ENCODE assay signal across 29 cellular contexts in the genomic region with DNA sequence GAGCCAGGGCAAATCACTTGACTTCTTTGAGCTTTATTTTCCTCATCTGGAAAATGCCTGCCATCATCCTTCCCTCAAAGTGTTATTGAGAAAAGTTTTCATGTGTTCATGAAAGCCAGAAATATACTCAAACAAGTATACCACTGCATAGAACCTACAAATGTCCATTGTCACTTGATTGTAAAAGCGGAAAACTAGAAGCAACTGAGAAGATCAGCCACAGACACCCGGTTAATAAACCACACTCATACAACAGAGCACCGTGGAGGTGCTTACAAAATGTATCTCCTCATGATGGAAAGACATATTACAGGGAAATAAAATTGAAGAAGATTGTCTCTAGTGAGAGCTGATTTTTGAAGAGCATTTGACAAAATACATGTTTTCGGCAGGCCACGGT.
"Had no signal": no experiment of that assay in that cellular context is flagged by ENCODE, and none has a peak within 500 bp of the region (broad histone marks: within the 10 kb centered on the region; RNA-seq: fewer than 3 reads in every experiment).

No MANE protein-coding gene starts in this region.

- H3K4me3 Mint-ChIP-seq: activated CD4-positive, alpha-beta memory T cell treated with anti-CD3 and anti-CD28 coated beads, Interleukin-2, amount 10 ng/mL, durations not matched to agents 7 days and 5 days; activated CD4-positive, alpha-beta T cell treated with anti-CD3 and anti-CD28 coated beads for 36 hours; activated CD4-positive, alpha-beta T cell treated with anti-CD3 and anti-CD28 coated beads, Interleukin-2, amount 10 ng/mL, durations not matched to agents 24 days and 14 days; activated naive CD4-positive, alpha-beta T cell treated with anti-CD3 and anti-CD28 coated beads, Interleukin-2, amount 10 ng/mL, durations not matched to agents 7 days and 5 days; activated naive CD8-positive, alpha-beta T cell treated with anti-CD3 and anti-CD28 coated beads, Interleukin-2, amount 10 ng/mL, durations not matched to agents 7 days and 5 days; activated T-cell treated with anti-CD3 and anti-CD28 coated beads, Interleukin-2, amount 50 U/mL, for 24 hours; activated T-cell treated with anti-CD3 and anti-CD28 coated beads, Interleukin-2, amount 50 U/mL, for 72 hours; brain; T-helper 17 cell had no signal

- H3K27me3 Mint-ChIP-seq: activated CD4-positive, alpha-beta memory T cell treated with anti-CD3 and anti-CD28 coated beads, Interleukin-2, amount 10 ng/mL, durations not matched to agents 7 days and 5 days; activated CD4-positive, alpha-beta T cell treated with anti-CD3 and anti-CD28 coated beads, Interleukin-2, amount 10 ng/mL, durations not matched to agents 24 days and 14 days; activated naive CD4-positive, alpha-beta T cell treated with anti-CD3 and anti-CD28 coated beads, Interleukin-2, amount 10 ng/mL, durations not matched to agents 7 days and 5 days had no signal

- H3K36me3 ChIP-seq: ascending aorta, breast epithelium, cardiac muscle cell, colonic mucosa, esophagus squamous epithelium, gastroesophageal sphincter had no signal

- H3K4me3 ChIP-seq: ascending aorta, breast epithelium, cardiac muscle cell, colonic mucosa, esophagus squamous epithelium, gastroesophageal sphincter had no signal

- H3K36me3 Mint-ChIP-seq: activated naive CD4-positive, alpha-beta T cell treated with anti-CD3 and anti-CD28 coated beads, Interleukin-2, amount 10 ng/mL, durations not matched to agents 7 days and 5 days; activated naive CD8-positive, alpha-beta T cell treated with anti-CD3 and anti-CD28 coated beads, Interleukin-2, amount 10 ng/mL, durations not matched to agents 7 days and 5 days; brain had no signal

- H3K27me3 ChIP-seq: ascending aorta, breast epithelium, cardiac muscle cell, colonic mucosa had no signal

- H3K27ac Mint-ChIP-seq: activated CD4-positive, alpha-beta memory T cell treated with anti-CD3 and anti-CD28 coated beads, Interleukin-2, amount 10 ng/mL, durations not matched to agents 7 days and 5 days; activated CD4-positive, alpha-beta T cell treated with anti-CD3 and anti-CD28 coated beads for 36 hours; activated CD4-positive, alpha-beta T cell treated with anti-CD3 and anti-CD28 coated beads, Interleukin-2, amount 10 ng/mL, durations not matched to agents 24 days and 14 days; activated naive CD4-positive, alpha-beta T cell treated with anti-CD3 and anti-CD28 coated beads, Interleukin-2, amount 10 ng/mL, durations not matched to agents 7 days and 5 days; activated naive CD4-positive, alpha-beta T cell treated with anti-CD3 and anti-CD28 coated beads, Interleukin-2, amount 50 U/mL, for 72 hours; activated naive CD8-positive, alpha-beta T cell treated with anti-CD3 and anti-CD28 coated beads, Interleukin-2, amount 10 ng/mL, durations not matched to agents 7 days and 5 days; activated T-cell treated with anti-CD3 and anti-CD28 coated beads, Interleukin-2, amount 50 U/mL, for 24 hours; activated T-cell treated with anti-CD3 and anti-CD28 coated beads, Interleukin-2, amount 50 U/mL, for 72 hours; brain; T-helper 17 cell had no signal

- H3K4me1 ChIP-seq: breast epithelium, colonic mucosa had no signal

- H3K9me3 Mint-ChIP-seq: activated CD4-positive, alpha-beta memory T cell treated with anti-CD3 and anti-CD28 coated beads, Interleukin-2, amount 10 ng/mL, durations not matched to agents 7 days and 5 days; activated CD4-positive, alpha-beta T cell treated with anti-CD3 and anti-CD28 coated beads, Interleukin-2, amount 10 ng/mL, durations not matched to agents 24 days and 14 days; activated naive CD4-positive, alpha-beta T cell treated with anti-CD3 and anti-CD28 coated beads, Interleukin-2, amount 10 ng/mL, durations not matched to agents 7 days and 5 days; activated naive CD8-positive, alpha-beta T cell treated with anti-CD3 and anti-CD28 coated beads, Interleukin-2, amount 10 ng/mL, durations not matched to agents 7 days and 5 days; activated T-cell treated with anti-CD3 and anti-CD28 coated beads, Interleukin-2, amount 50 U/mL, for 24 hours; activated T-cell treated with anti-CD3 and anti-CD28 coated beads, Interleukin-2, amount 50 U/mL, for 72 hours had no signal

- H3K9me3 ChIP-seq: breast epithelium, colonic mucosa had no signal

- H3K27ac ChIP-seq: ascending aorta, breast epithelium, cardiac muscle cell, colonic mucosa, epithelial cell of prostate, esophagus squamous epithelium, gastroesophageal sphincter had no signal

- DNase-seq: activated CD4-positive, alpha-beta memory T cell treated with anti-CD3 and anti-CD28 coated beads, Interleukin-2, amount 10 ng/mL, durations not matched to agents 7 days and 5 days; activated CD4-positive, alpha-beta T cell treated with anti-CD3 and anti-CD28 coated beads for 36 hours; activated CD4-positive, alpha-beta T cell treated with anti-CD3 and anti-CD28 coated beads, Interleukin-2, amount 10 ng/mL, durations not matched to agents 24 days and 14 days; activated CD4-positive, alpha-beta T cell treated with anti-CD3 and anti-CD28 coated beads, Interleukin-2, amount 50 U/mL, for 4 hours; activated CD4-positive, CD25-positive, alpha-beta regulatory T cell; activated CD4-positive, CD25-positive, alpha-beta regulatory T cell treated with anti-CD3 and anti-CD28 coated beads, Interleukin-2, amount 50 U/mL, for 72 hours; activated CD8-positive, alpha-beta memory T cell treated with anti-CD3 and anti-CD28 coated beads, Interleukin-2, amount 50 U/mL, for 48 hours; activated gamma-delta T cell; activated naive CD4-positive, alpha-beta T cell; activated naive CD4-positive, alpha-beta T cell treated with anti-CD3 and anti-CD28 coated beads, Interleukin-2, amount 10 ng/mL, durations not matched to agents 7 days and 5 days; activated naive CD8-positive, alpha-beta T cell treated with anti-CD3 and anti-CD28 coated beads, Interleukin-2, amount 10 ng/mL, durations not matched to agents 7 days and 5 days; activated T-cell treated with anti-CD3 and anti-CD28 coated beads for 4 hours; activated T-cell treated with anti-CD3 and anti-CD28 coated beads, Interleukin-2, amount 50 U/mL, for 24 hours; activated T-cell treated with anti-CD3 and anti-CD28 coated beads, Interleukin-2, amount 50 U/mL, for 72 hours; central memory CD4-positive, alpha-beta T cell; cerebellar nuclear complex; colonic mucosa; effector CD8-positive, alpha-beta T cell; esophagus squamous epithelium; foreskin melanocyte; T-helper 1 cell; T-helper 17 cell had no signal

- ATAC-seq: activated CD4-positive, alpha-beta T cell treated with anti-CD3 and anti-CD28 coated beads for 36 hours; activated naive CD4-positive, alpha-beta T cell treated with anti-CD3 and anti-CD28 coated beads, Interleukin-2, amount 50 U/mL, for 72 hours; activated T-cell treated with anti-CD3 and anti-CD28 coated beads, Interleukin-2, amount 50 U/mL, for 72 hours; gastroesophageal sphincter; T-helper 17 cell had no signal

- H3K4me1 Mint-ChIP-seq: activated CD4-positive, alpha-beta memory T cell treated with anti-CD3 and anti-CD28 coated beads, Interleukin-2, amount 10 ng/mL, durations not matched to agents 7 days and 5 days; activated CD4-positive, alpha-beta T cell treated with anti-CD3 and anti-CD28 coated beads for 36 hours; activated CD4-positive, alpha-beta T cell treated with anti-CD3 and anti-CD28 coated beads, Interleukin-2, amount 10 ng/mL, durations not matched to agents 24 days and 14 days; activated naive CD4-positive, alpha-beta T cell treated with anti-CD3 and anti-CD28 coated beads, Interleukin-2, amount 10 ng/mL, durations not matched to agents 7 days and 5 days; activated naive CD8-positive, alpha-beta T cell treated with anti-CD3 and anti-CD28 coated beads, Interleukin-2, amount 10 ng/mL, durations not matched to agents 7 days and 5 days; T-helper 17 cell had no signal
